Comparison of ENCODE assay signal across 13 cellular contexts in the genomic region with DNA sequence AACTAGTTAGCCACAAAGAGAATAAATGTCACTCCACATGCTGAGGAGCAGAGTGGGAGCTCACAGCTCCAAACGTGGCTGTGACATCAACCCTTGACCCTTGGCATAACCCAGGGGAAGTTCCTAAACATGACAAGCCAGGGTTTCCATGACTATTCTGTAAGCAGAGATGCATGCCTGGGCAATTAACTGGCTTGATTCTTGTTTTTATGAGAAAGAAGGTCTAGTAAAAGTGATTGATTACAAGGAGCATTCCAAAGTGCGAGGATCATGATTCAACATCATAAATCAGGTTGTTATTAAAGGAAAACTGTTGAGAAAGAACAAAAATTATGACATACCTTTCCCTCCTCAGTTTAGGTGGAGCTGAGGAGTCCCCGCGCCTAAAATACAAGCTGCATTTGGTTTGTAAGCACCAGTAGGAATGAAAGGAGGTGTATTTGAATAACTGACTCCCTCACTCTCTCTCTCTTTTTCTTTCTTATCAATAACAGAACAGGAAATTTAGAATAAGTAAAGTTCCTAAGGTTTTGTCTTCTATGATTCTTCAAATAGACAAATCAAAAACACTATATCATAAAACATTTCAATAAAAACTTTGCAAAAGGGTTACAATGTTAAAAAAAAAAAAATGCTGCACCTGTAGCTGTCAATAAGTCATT.
A peak's percentile ranks its signal among the peaks of the same experiment; 100 is the strongest.
DNase-seq lines count a peak whose midpoint lies in the region; TF ChIP-seq lines count a peak whose summit lies in the region.
"Had no signal": no experiment of that assay in that cellular context is flagged by ENCODE, and none has a peak within 500 bp of the region (broad histone marks: within the 10 kb centered on the region; RNA-seq: fewer than 3 reads in every experiment).

No MANE protein-coding gene starts in this region.

- H3K27me3 Mint-ChIP-seq in activated T-helper 1 cell treated with anti-CD3 and anti-CD28 coated beads, Interleukin-12 subunit alpha, Interleukin-12 subunit beta, Interleukin-2, Interleukin-4 antibody, amounts not matched to agents 30 ng/mL and 10 ng/mL and 1 ng/mL, durations not matched to agents 14 hours and 24 hours and 36 hours (ENCODE audit: insufficient read depth): no peaks in the 10 kb centered on the region
- H3K27me3 Mint-ChIP-seq: activated CD4-positive, alpha-beta T cell treated with anti-CD3 and anti-CD28 coated beads, Interleukin-2, amount 10 ng/mL, durations not matched to agents 7 days and 5 days; CD4-positive, alpha-beta memory T cell; T-cell had no signal

- H3K9me2 ChIP-seq in hepatocyte (replicated peaks; ENCODE audit: insufficient read depth) (no peaks in the 10 kb centered on the region), Karpas-422 (replicated peaks; ENCODE audit: insufficient read depth, low read length) (no peaks in the 10 kb centered on the region)

- 45% methylated on average over 4 of the region's 4 CpGs for WGBS in hepatocyte (ENCODE audit: low lambda C conversion rate, missing lambda C conversion rate)
- 52% methylated on average over 4 of the region's 4 CpGs for WGBS in smooth muscle cell (ENCODE audit: low lambda C conversion rate)

- no peak overlapping the region for H3K9ac ChIP-seq in smooth muscle cell (ENCODE audit: low read depth)
- no peak overlapping the region for H3K9ac ChIP-seq in Karpas-422 (ENCODE audit: low read length)

- H3K9me3 ChIP-seq in HAP-1: no peaks in the 10 kb centered on the region
- no peaks in the 10 kb centered on the region for H3K9me3 ChIP-seq in hepatocyte (ENCODE audit: low read depth)
- H3K9me3 ChIP-seq in smooth muscle cell (replicated peaks; ENCODE audit: low read depth): no peaks in the 10 kb centered on the region
- H3K9me3 ChIP-seq in WERI-Rb-1 (ENCODE audit: severe bottlenecking): no peaks in the 10 kb centered on the region
- no peaks in the 10 kb centered on the region for H3K9me3 ChIP-seq in Karpas-422 (ENCODE audit: low read length)

- peaks cover 46% of the 10 kb centered on the region for H3K4me1 Mint-ChIP-seq in activated T-helper 1 cell treated with anti-CD3 and anti-CD28 coated beads, Interleukin-12 subunit alpha, Interleukin-12 subunit beta, Interleukin-2, Interleukin-4 antibody, amounts not matched to agents 30 ng/mL and 10 ng/mL and 1 ng/mL, durations not matched to agents 14 hours and 24 hours and 36 hours (ENCODE audit: low read depth)

- H2AFZ ChIP-seq in hepatocyte (no peak overlapping the region), smooth muscle cell (ENCODE audit: low read depth) (no peak overlapping the region), Karpas-422 (ENCODE audit: low read length) (no peak overlapping the region)

- H3K36me3 ChIP-seq in HAP-1 (replicated peaks) (no peaks in the 10 kb centered on the region), hepatocyte (replicated peaks; ENCODE audit: insufficient read depth, low read depth) (no peaks in the 10 kb centered on the region), smooth muscle cell (ENCODE audit: low read depth) (no peaks in the 10 kb centered on the region), WERI-Rb-1 (no peaks in the 10 kb centered on the region), Karpas-422 (ENCODE audit: insufficient read depth, low read length) (peaks cover 34% of the 10 kb centered on the region)

- peaks cover 7% of the 10 kb centered on the region for H3F3A ChIP-seq in smooth muscle cell (ENCODE audit: low read depth)

- H3K4me3 ChIP-seq in HAP-1 (no peak overlapping the region), hepatocyte (no peak overlapping the region), smooth muscle cell (no peak overlapping the region), WERI-Rb-1 (ENCODE audit: low read depth, low read length) (no peak overlapping the region), Karpas-422 (ENCODE audit: low read length) (no peak overlapping the region)

- peak overlapping the region; percentile 64 for H3K27ac Mint-ChIP-seq in activated T-helper 1 cell treated with anti-CD3 and anti-CD28 coated beads, Interleukin-12 subunit alpha, Interleukin-12 subunit beta, Interleukin-2, Interleukin-4 antibody, amounts not matched to agents 30 ng/mL and 10 ng/mL and 1 ng/mL, durations not matched to agents 14 hours and 24 hours and 36 hours
- H3K27ac Mint-ChIP-seq: activated CD4-positive, alpha-beta T cell treated with anti-CD3 and anti-CD28 coated beads, Interleukin-2, amount 10 ng/mL, durations not matched to agents 7 days and 5 days had no signal

- no peak for TF ChIP-seq CTCF in hepatocyte (IDR thresholded peaks at IDR 0.05; ENCODE audit: poor library complexity)
- no peak for TF ChIP-seq CTCF in smooth muscle cell (IDR thresholded peaks at IDR 0.05; ENCODE audit: borderline replicate concordance, insufficient read depth, poor library complexity, severe bottlenecking)
- TF ChIP-seq CTCF in WERI-Rb-1 (IDR thresholded peaks at IDR 0.05; ENCODE audit: low read depth, low read length): no peak

- H3K36me3 Mint-ChIP-seq in activated T-helper 1 cell treated with anti-CD3 and anti-CD28 coated beads, Interleukin-12 subunit alpha, Interleukin-12 subunit beta, Interleukin-2, Interleukin-4 antibody, amounts not matched to agents 30 ng/mL and 10 ng/mL and 1 ng/mL, durations not matched to agents 14 hours and 24 hours and 36 hours (ENCODE audit: low read depth): peaks cover 18% of the 10 kb centered on the region

- in situ Hi-C loops in HAP-1 (cut with MboI; ENCODE audit: low sequenced_read_pairs): no loop called here

- DNase-seq in HAP-1 (ENCODE audit: low spot score in 2 of 2): peak; percentile 20 to 27
- DNase-seq in activated T-helper 1 cell treated with anti-CD3 and anti-CD28 coated beads, Interleukin-12 subunit alpha, Interleukin-12 subunit beta, Interleukin-2, Interleukin-4 antibody, amounts not matched to agents 30 ng/mL and 10 ng/mL and 1 ng/mL, durations not matched to agents 14 hours and 24 hours and 36 hours (ENCODE audit: low spot score): no peak
- DNase-seq in hepatocyte (ENCODE audit: low spot score): peak; percentile 21
- no peak for DNase-seq in smooth muscle cell (lab: John Stamatoyannopoulos, UW; ENCODE audit: unreplicated experiment)
- no peak for DNase-seq in WERI-Rb-1
- no peak for DNase-seq in Karpas-422
- no peak for DNase-seq in NCI-H2107 (lab: John Stamatoyannopoulos, UW)
- DNase-seq in activated effector memory CD4-positive, alpha-beta T cell treated with anti-CD3 and anti-CD28 coated beads, Interleukin-2, amount 50 U/mL, for 16 hours: no peak
- DNase-seq: activated CD4-positive, alpha-beta T cell treated with anti-CD3 and anti-CD28 coated beads, Interleukin-2, amount 10 ng/mL, durations not matched to agents 7 days and 5 days; CD4-positive, alpha-beta memory T cell; effector CD8-positive, alpha-beta T cell; NCI-H510A; T-cell had no signal

- intact Hi-C loops in activated T-helper 1 cell treated with anti-CD3 and anti-CD28 coated beads, Interleukin-12 subunit alpha, Interleukin-12 subunit beta, Interleukin-2, Interleukin-4 antibody, amounts not matched to agents 30 ng/mL and 10 ng/mL and 1 ng/mL, durations not matched to agents 14 hours and 24 hours and 36 hours (cut with micrococcal nuclease): no loop called here

- H3K27ac ChIP-seq in hepatocyte (peak overlapping the region; percentile 45), smooth muscle cell (ENCODE audit: low read depth) (peak overlapping the region; percentile 12), WERI-Rb-1 (no peak overlapping the region), Karpas-422 (ENCODE audit: low read length) (no peak overlapping the region)

- H3K4me2 ChIP-seq in hepatocyte (peak overlapping the region; percentile 2), smooth muscle cell (no peak overlapping the region), Karpas-422 (ENCODE audit: low read depth, low read length, poor library complexity, severe bottlenecking) (no peak overlapping the region)

- H3K4me3 Mint-ChIP-seq in activated T-helper 1 cell treated with anti-CD3 and anti-CD28 coated beads, Interleukin-12 subunit alpha, Interleukin-12 subunit beta, Interleukin-2, Interleukin-4 antibody, amounts not matched to agents 30 ng/mL and 10 ng/mL and 1 ng/mL, durations not matched to agents 14 hours and 24 hours and 36 hours: no peak overlapping the region
- H3K4me3 Mint-ChIP-seq: activated CD4-positive, alpha-beta T cell treated with anti-CD3 and anti-CD28 coated beads, Interleukin-2, amount 10 ng/mL, durations not matched to agents 7 days and 5 days; CD4-positive, alpha-beta memory T cell; T-cell had no signal

- H3K27me3 ChIP-seq in HAP-1 (ENCODE audit: low read depth) (no peaks in the 10 kb centered on the region), hepatocyte (no peaks in the 10 kb centered on the region), smooth muscle cell (ENCODE audit: low read depth) (no peaks in the 10 kb centered on the region), WERI-Rb-1 (ENCODE audit: insufficient read depth, low read depth, severe bottlenecking) (no peaks in the 10 kb centered on the region), Karpas-422 (ENCODE audit: low read length) (no peaks in the 10 kb centered on the region)

- H3K9me3 Mint-ChIP-seq in activated T-helper 1 cell treated with anti-CD3 and anti-CD28 coated beads, Interleukin-12 subunit alpha, Interleukin-12 subunit beta, Interleukin-2, Interleukin-4 antibody, amounts not matched to agents 30 ng/mL and 10 ng/mL and 1 ng/mL, durations not matched to agents 14 hours and 24 hours and 36 hours: peaks cover 10% of the 10 kb centered on the region
- H3K9me3 Mint-ChIP-seq: T-cell had no signal

- H3K4me1 ChIP-seq in HAP-1: peaks cover 11% of the 10 kb centered on the region
- peaks cover 17% of the 10 kb centered on the region for H3K4me1 ChIP-seq in hepatocyte (ENCODE audit: insufficient read depth)
- H3K4me1 ChIP-seq in smooth muscle cell (ENCODE audit: low read depth): no peaks in the 10 kb centered on the region
- H3K4me1 ChIP-seq in Karpas-422 (ENCODE audit: low read length): peaks cover 13% of the 10 kb centered on the region

- H4K20me1 ChIP-seq in hepatocyte (ENCODE audit: insufficient read depth, poor library complexity, severe bottlenecking): no peaks in the 10 kb centered on the region
- no peaks in the 10 kb centered on the region for H4K20me1 ChIP-seq in smooth muscle cell (ENCODE audit: low read depth)
- H4K20me1 ChIP-seq in Karpas-422 (ENCODE audit: insufficient read depth, low read depth, low read length): peaks cover 7% of the 10 kb centered on the region; the same call in 1 of the 2 replicates

- H3K79me2 ChIP-seq in hepatocyte (no peaks in the 10 kb centered on the region), smooth muscle cell (ENCODE audit: low read depth) (no peaks in the 10 kb centered on the region), Karpas-422 (ENCODE audit: low read length) (peaks cover 99% of the 10 kb centered on the region)

Comparison
In these comparisons a context has a peak if more than half of its experiments do, and no peak if none do; other contexts are left out.
1. DNase-seq: peak in HAP-1 (2 of 2) and hepatocyte (single experiment); none in activated T-helper 1 cell treated with anti-CD3 and anti-CD28 coated beads, Interleukin-12 subunit alpha, Interleukin-12 subunit beta, Interleukin-2, Interleukin-4 antibody, amounts not matched to agents 30 ng/mL and 10 ng/mL and 1 ng/mL, durations not matched to agents 14 hours and 24 hours and 36 hours (single experiment), smooth muscle cell (single experiment), WERI-Rb-1 (single experiment), Karpas-422 (single experiment), NCI-H2107 (single experiment) and activated effector memory CD4-positive, alpha-beta T cell treated with anti-CD3 and anti-CD28 coated beads, Interleukin-2, amount 50 U/mL, for 16 hours (single experiment).
2. H3K27ac ChIP-seq: peak in hepatocyte (single experiment) and smooth muscle cell (single experiment); none in WERI-Rb-1 (single experiment) and Karpas-422 (single experiment).